Comparison of ENCODE assay signal across 25 cellular contexts in the genomic region with DNA sequence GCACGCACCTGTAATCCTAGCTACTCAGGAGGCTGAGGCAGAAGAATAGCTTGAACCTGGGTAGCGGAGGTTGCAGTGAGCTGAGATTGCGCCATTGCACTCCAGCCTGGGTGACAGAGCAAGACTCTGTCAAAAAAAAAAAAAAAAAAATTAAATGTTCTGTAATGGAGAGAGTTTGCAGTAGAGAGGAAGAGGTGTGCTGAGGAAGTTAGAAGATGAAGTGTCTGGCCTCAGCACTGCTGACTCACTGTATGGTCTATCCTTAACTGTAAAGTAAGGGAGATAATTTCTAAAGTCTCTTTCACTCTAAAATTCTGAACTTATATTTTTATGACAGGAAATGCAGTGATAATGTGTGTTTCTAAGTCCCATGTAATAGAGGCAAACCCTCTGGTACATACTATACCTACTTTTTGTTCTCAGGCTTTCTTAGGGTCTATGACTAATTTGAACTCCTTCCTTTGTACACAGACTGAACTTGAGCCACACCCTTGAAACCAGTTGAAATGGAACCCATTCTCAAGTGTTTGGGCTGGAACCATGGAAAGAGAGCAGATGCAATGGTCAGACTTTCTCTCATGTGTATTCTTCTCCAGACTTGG.
A peak's percentile ranks its signal among the peaks of the same experiment; 100 is the strongest.
DNase-seq lines count a peak whose midpoint lies in the region; ATAC-seq and TF ChIP-seq lines count a peak whose summit lies in the region.
"Had no signal": no experiment of that assay in that cellular context is flagged by ENCODE, and none has a peak within 500 bp of the region (broad histone marks: within the 10 kb centered on the region; RNA-seq: fewer than 3 reads in every experiment).

No MANE protein-coding gene starts in this region.

- no TSS peak for BruUV-seq in MCF 10A (replicated peaks; lab: Mats Ljungman, UMichigan)

- H3K27me3 Mint-ChIP-seq in MCF 10A (ENCODE audit: insufficient read depth, unreplicated experiment): no peaks in the 10 kb centered on the region
- H3K27me3 Mint-ChIP-seq: activated CD4-positive, alpha-beta memory T cell treated with anti-CD3 and anti-CD28 coated beads for 36 hours had no signal

- H3K9me3 ChIP-seq in breast epithelium (no peaks in the 10 kb centered on the region), fibroblast of lung (ENCODE audit: control insufficient read depth, insufficient read depth, low read depth, low read length) (no peaks in the 10 kb centered on the region)
- H3K9me3 ChIP-seq: esophagus squamous epithelium, neutrophil had no signal

- peak; percentile 13 for DNase-seq in MCF 10A (ENCODE audit: unreplicated experiment)
- no peak for DNase-seq in breast epithelium (ENCODE audit: low spot score in 2 of 2)
- peak; percentile 38 for DNase-seq in SKM-1 treated with dmso at 0.1 percent for 144 hours (lab: John Stamatoyannopoulos, UW; ENCODE audit: unreplicated experiment)
- peak; percentile 14 to 45 for DNase-seq in fibroblast of lung (ENCODE audit: low read depth in 2 of 2)
- DNase-seq in SW 1271 (lab: John Stamatoyannopoulos, UW): no peak
- no peak for DNase-seq in NCI-H187 (lab: John Stamatoyannopoulos, UW)
- DNase-seq in Right ventricle myocardium superior: no peak
- DNase-seq: activated CD4-positive, alpha-beta memory T cell treated with anti-CD3 and anti-CD28 coated beads for 36 hours; activated T-cell treated with anti-CD3 and anti-CD28 coated beads, Interleukin-2, amount 50 U/mL, for 4 hours; brain microvascular endothelial cell; C1 segment of cervical spinal cord; DMS153; dorsolateral prefrontal cortex; esophagus squamous epithelium; hippocampal formation; kidney glomerular epithelial cell; MM.1S; NCI-H2029 treated with DMSO at 0.1 percent for 48 hours; NCI-H524; stimulated activated naive CD4-positive, alpha-beta T cell treated with Interleukin-2 at 50 U/mL for 16 hours had no signal

- TF ChIP-seq POLR2A in breast epithelium (IDR thresholded peaks at IDR 0.05): no peak

- no peak overlapping the region for H3K27ac Mint-ChIP-seq in MCF 10A (ENCODE audit: low read depth, unreplicated experiment)
- H3K27ac Mint-ChIP-seq: activated CD4-positive, alpha-beta memory T cell treated with anti-CD3 and anti-CD28 coated beads for 36 hours; activated naive CD4-positive, alpha-beta T cell treated with anti-CD3 and anti-CD28 coated beads, Interleukin-2, amount 50 U/mL, for 24 hours; mesothelial cell of epicardium; type B pancreatic cell had no signal

- H3K4me2 ChIP-seq in fibroblast of lung (ENCODE audit: extremely low read depth, insufficient read depth, low read length): no peak overlapping the region

- CTCF ChIA-PET in MCF 10A (lab: Yijun Ruan, JAX): interaction anchor here (0.8 to 2.3 kb wide), 4 partner anchors 57 to 1139 kb away, joined by 3 to 11 read pairs (median 6); no protein-coding TSS in a partner anchor

- no peak overlapping the region for H2AFZ ChIP-seq in fibroblast of lung (ENCODE audit: low read length)

- no peaks in the 10 kb centered on the region for H3K27me3 ChIP-seq in breast epithelium
- no peaks in the 10 kb centered on the region for H3K27me3 ChIP-seq in fibroblast of lung (ENCODE audit: control insufficient read depth, insufficient read depth, low read length)
- H3K27me3 ChIP-seq: brain microvascular endothelial cell, dorsolateral prefrontal cortex, esophagus squamous epithelium, neutrophil had no signal

- H3K36me3 ChIP-seq in breast epithelium: no peaks in the 10 kb centered on the region
- H3K36me3 ChIP-seq in fibroblast of lung (ENCODE audit: control insufficient read depth, insufficient read depth, low read length): no peaks in the 10 kb centered on the region
- H3K36me3 ChIP-seq: brain microvascular endothelial cell, esophagus squamous epithelium, neutrophil had no signal

- no peaks in the 10 kb centered on the region for H3K36me3 Mint-ChIP-seq in MCF 10A (ENCODE audit: insufficient read depth, unreplicated experiment)
- H3K36me3 Mint-ChIP-seq: activated CD4-positive, alpha-beta memory T cell treated with anti-CD3 and anti-CD28 coated beads for 36 hours; activated naive CD4-positive, alpha-beta T cell treated with anti-CD3 and anti-CD28 coated beads, Interleukin-2, amount 50 U/mL, for 24 hours; mesothelial cell of epicardium had no signal

- intact Hi-C loops in MCF 10A (cut with micrococcal nuclease) (loop anchor here (5.0 to 10.0 kb wide), 3 partner anchors 699 to 1046 kb away; no protein-coding TSS in a partner anchor), breast epithelium (cut with DNase I; ENCODE audit: low total_unique reads) (no loop called here), Right ventricle myocardium superior (cut with DNase I) (no loop called here)

- H3K27ac ChIP-seq in breast epithelium (no peak overlapping the region), fibroblast of lung (ENCODE audit: insufficient read depth, low read length) (no peak overlapping the region)
- H3K27ac ChIP-seq: brain microvascular endothelial cell, esophagus squamous epithelium, neutrophil had no signal

- H3K4me3 ChIP-seq in breast epithelium (no peak overlapping the region), fibroblast of lung (replicated peaks in 1 of 4; ENCODE audit: control extremely low read depth in 1 of 4, insufficient read depth in 1 of 4, low read depth in 3 of 4, low read length in 4 of 4) (no peak overlapping the region)
- H3K4me3 ChIP-seq: dorsolateral prefrontal cortex, esophagus squamous epithelium had no signal

- no peaks in the 10 kb centered on the region for H3K79me2 ChIP-seq in fibroblast of lung (ENCODE audit: control insufficient read depth, insufficient read depth, low read length)

- POLR2A ChIA-PET in MCF 10A (lab: Yijun Ruan, JAX): no interaction called here

- ATAC-seq in GM18517 (IDR thresholded peaks at IDR 0.05; ENCODE audit: unreplicated experiment) (no peak), Right ventricle myocardium superior (ENCODE audit: poor library complexity) (no peak)
- ATAC-seq: activated T-cell treated with anti-CD3 and anti-CD28 coated beads, Interleukin-2, amount 50 U/mL, for 4 hours had no signal

- H3K4me1 Mint-ChIP-seq in MCF 10A (ENCODE audit: insufficient read depth, unreplicated experiment): peaks cover 21% of the 10 kb centered on the region
- H3K4me1 Mint-ChIP-seq: activated naive CD4-positive, alpha-beta T cell treated with anti-CD3 and anti-CD28 coated beads, Interleukin-2, amount 50 U/mL, for 24 hours had no signal

- no peaks in the 10 kb centered on the region for H4K20me1 ChIP-seq in fibroblast of lung (ENCODE audit: control insufficient read depth, extremely low read depth, insufficient read depth, low read length)

- H3K4me3 Mint-ChIP-seq in MCF 10A (ENCODE audit: unreplicated experiment): no peak overlapping the region
- H3K4me3 Mint-ChIP-seq: activated CD4-positive, alpha-beta memory T cell treated with anti-CD3 and anti-CD28 coated beads for 36 hours; activated naive CD4-positive, alpha-beta T cell treated with anti-CD3 and anti-CD28 coated beads, Interleukin-2, amount 50 U/mL, for 24 hours; activated T-cell treated with anti-CD3 and anti-CD28 coated beads, Interleukin-2, amount 50 U/mL, for 4 hours; mesothelial cell of epicardium; type B pancreatic cell had no signal

- no peaks in the 10 kb centered on the region for H3K9me3 Mint-ChIP-seq in MCF 10A (ENCODE audit: unreplicated experiment)
- H3K9me3 Mint-ChIP-seq: activated CD4-positive, alpha-beta memory T cell treated with anti-CD3 and anti-CD28 coated beads for 36 hours; activated T-cell treated with anti-CD3 and anti-CD28 coated beads, Interleukin-2, amount 50 U/mL, for 4 hours; mesothelial cell of epicardium had no signal

- no peak for TF ChIP-seq CTCF in MCF 10A (IDR thresholded peaks at IDR 0.05; ENCODE audit: unreplicated experiment)
- no peak for TF ChIP-seq CTCF in breast epithelium (IDR thresholded peaks at IDR 0.05)
- TF ChIP-seq CTCF in fibroblast of lung (conservative IDR thresholded peaks at IDR 0.05 in 1 of 2, IDR thresholded peaks at IDR 0.05 in 1 of 2; ENCODE audit: low read depth in 1 of 2, low read length in 2 of 2): no peak

- no peaks in the 10 kb centered on the region for H3K4me1 ChIP-seq in breast epithelium
- H3K4me1 ChIP-seq in fibroblast of lung (ENCODE audit: control insufficient read depth, extremely low read depth, insufficient read depth, low read length): peaks cover 2% of the 10 kb centered on the region

- H3K9ac ChIP-seq in fibroblast of lung (ENCODE audit: insufficient read depth, low read length): no peak overlapping the region

Comparison
In these comparisons a context has a peak if more than half of its experiments do, and no peak if none do; other contexts are left out.
1. DNase-seq: peak in MCF 10A (single experiment), SKM-1 treated with dmso at 0.1 percent for 144 hours (single experiment) and fibroblast of lung (2 of 2); none in breast epithelium (0 of 2), SW 1271 (0 of 2), NCI-H187 (0 of 2) and Right ventricle myocardium superior (single experiment).